In the genomic region with DNA sequence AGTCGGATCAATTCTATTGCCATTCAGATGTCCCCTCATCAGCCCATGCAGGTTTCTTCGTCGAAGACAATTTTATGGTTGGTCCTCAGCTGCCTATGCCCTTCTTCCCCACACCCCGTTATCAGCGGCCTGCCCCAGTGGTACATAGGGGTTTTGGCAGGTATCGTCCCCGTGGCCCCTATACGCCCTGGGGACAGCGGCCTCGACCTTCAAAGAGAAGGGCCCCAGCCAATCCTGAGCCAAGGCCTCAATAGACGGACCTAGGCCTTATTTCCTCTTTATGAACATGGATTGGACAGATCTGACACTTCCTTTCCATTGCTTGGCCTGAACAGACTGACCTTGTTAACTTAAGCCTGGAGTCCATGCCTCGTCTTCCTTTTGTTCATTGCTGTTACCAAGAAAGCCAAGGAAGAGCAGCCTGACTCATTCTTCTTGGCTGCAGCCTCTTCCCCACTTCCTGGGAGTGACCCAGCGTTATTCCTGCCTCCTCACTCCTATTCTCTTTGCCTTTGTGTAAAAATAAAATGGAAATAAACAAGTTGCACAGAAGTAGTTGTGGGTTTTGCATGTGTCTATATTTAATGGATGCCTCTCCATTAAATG, we compare ENCODE assay signal across 12 cellular contexts.
DNase-seq lines count a peak whose midpoint lies in the region; ATAC-seq, FAIRE-seq and TF ChIP-seq lines count a peak whose summit lies in the region.
"Had no signal": no experiment of that assay in that cellular context is flagged by ENCODE, and none has a peak within 500 bp of the region (broad histone marks: within the 10 kb centered on the region; RNA-seq: fewer than 3 reads in every experiment).

No MANE protein-coding gene starts in this region.

- ATAC-seq in Right ventricle myocardium inferior (peak; percentile 52), HG02642 (IDR thresholded peaks at IDR 0.05; ENCODE audit: poor library complexity, unreplicated experiment) (no peak)

- DNase-seq in Right ventricle myocardium inferior (ENCODE audit: missing footprints) (peak; percentile 65), right atrium auricular region (ENCODE audit: low spot score) (no peak), UCSD-AML1 (lab: John Stamatoyannopoulos, UW; ENCODE audit: unreplicated experiment) (peak; percentile 26), fibroblast of the conjunctiva (ENCODE audit: low read depth) (peak; percentile 50), urothelium cell line (ENCODE audit: low spot score) (peak; percentile 74), cortex of kidney (lab: John Stamatoyannopoulos, UW) (no peak), nucleus accumbens (lab: John Stamatoyannopoulos, UW) (no peak)
- DNase-seq: activated gamma-delta T cell treated with Interleukin-2 at 50 U/mL for 16 hours, NCI-H146, small intestine had no signal

- FAIRE-seq in urothelium cell line (lab: Jason Lieb, UNC), result no peak
- FAIRE-seq: small intestine had no signal

- H3K4me3 ChIP-seq in right atrium auricular region, result no peak overlapping the region
- H3K4me3 ChIP-seq: SK-N-MC had no signal

- H3K9me3 ChIP-seq in right atrium auricular region, result no peaks in the 10 kb centered on the region

- no peak for TF ChIP-seq CTCF in right atrium auricular region (IDR thresholded peaks at IDR 0.05)

- H3K27ac ChIP-seq in right atrium auricular region, result no peak overlapping the region
- H3K27ac ChIP-seq: SK-N-MC had no signal

- H3K4me1 ChIP-seq in right atrium auricular region, result no peaks in the 10 kb centered on the region

- no peaks in the 10 kb centered on the region for H3K36me3 ChIP-seq in right atrium auricular region

- intact Hi-C loops in Right ventricle myocardium inferior (cut with DNase I), result no loop called here

- H3K27me3 ChIP-seq in right atrium auricular region, result no peaks in the 10 kb centered on the region

Comparison
In these comparisons a context has a peak if more than half of its experiments do, and no peak if none do; other contexts are left out.
1. DNase-seq: peak in Right ventricle myocardium inferior (single experiment), UCSD-AML1 (single experiment), fibroblast of the conjunctiva (single experiment) and urothelium cell line (single experiment); none in right atrium auricular region (single experiment), cortex of kidney (single experiment) and nucleus accumbens (0 of 56).